Comparison of ENCODE assay signal across 25 cellular contexts in genomic region chr21:21366277-21366676, GRCh38.
DNase-seq lines count a peak whose midpoint lies in the region; ATAC-seq and TF ChIP-seq lines count a peak whose summit lies in the region.
"Had no signal": no experiment of that assay in that cellular context is flagged by ENCODE, and none has a peak within 500 bp of the region (broad histone marks: within the 10 kb centered on the region; RNA-seq: fewer than 3 reads in every experiment).

No MANE protein-coding gene starts in this region.

- TF ChIP-seq CTCF in tibial nerve (IDR thresholded peaks at IDR 0.05) = no peak

- H3K36me3 ChIP-seq in SK-N-MC (ENCODE audit: insufficient read depth, low read length) = no peaks in the 10 kb centered on the region
- H3K36me3 ChIP-seq in tibial nerve = no peaks in the 10 kb centered on the region
- H3K36me3 ChIP-seq: BLaER1 treated with 17β-estradiol and CSF1 and Interleukin-3, amounts not matched to agents 10 nM and 100 nM had no signal

- H3K4me3 ChIP-seq in SK-N-MC (no peak overlapping the region), tibial nerve (no peak overlapping the region)
- H3K4me3 ChIP-seq: BLaER1 treated with 17β-estradiol and CSF1 and Interleukin-3, amounts not matched to agents 10 nM and 100 nM; GM12878 had no signal

- H3K27ac ChIP-seq in SK-N-MC (peak overlapping the region; percentile 1; the same call in 1 of the 2 replicates), layer of hippocampus (ENCODE audit: low read depth, low read length) (peak overlapping the region; percentile 0), tibial nerve (peak overlapping the region; percentile 35 to 92 (median 72))
- H3K27ac ChIP-seq: BLaER1 treated with 17β-estradiol and CSF1 and Interleukin-3, amounts not matched to agents 10 nM and 100 nM; HL-60 had no signal

- TF ChIP-seq POLR2A in tibial nerve (IDR thresholded peaks at IDR 0.05) = no peak

- no peak for ATAC-seq in GM19035 (IDR thresholded peaks at IDR 0.05; ENCODE audit: unreplicated experiment)
- ATAC-seq: GM12878, PC-3 had no signal

- no peak for TF ChIP-seq EP300 in tibial nerve (IDR thresholded peaks at IDR 0.05)

- H3K9me3 ChIP-seq in SK-N-MC (ENCODE audit: low read depth, low read length) = no peaks in the 10 kb centered on the region
- H3K9me3 ChIP-seq in tibial nerve = peaks cover 0 to 6% (median 2%) of the 10 kb centered on the region in 4 donors
- H3K9me3 ChIP-seq: BLaER1 treated with 17β-estradiol and CSF1 and Interleukin-3, amounts not matched to agents 10 nM and 100 nM had no signal

- CTCF ChIA-PET in HEK293T (lab: Yijun Ruan, JAX) = no interaction called here

- DNase-seq in NCI-H524 (lab: John Stamatoyannopoulos, UW) = peak; percentile 68 to 89
- DNase-seq in SK-N-MC (ENCODE audit: low read depth, low spot score) = no peak
- no peak for DNase-seq in tibial nerve (ENCODE audit: low spot score in 2 of 2)
- DNase-seq in NCI-H146 treated with DMSO at 0.1 percent for 48 hours (lab: John Stamatoyannopoulos, UW; ENCODE audit: unreplicated experiment) = no peak
- no peak for DNase-seq in HEK293T (ENCODE audit: extremely low spot score)
- DNase-seq: AML-193; CD4-positive, alpha-beta T cell; COR-L47; DMS 273 treated with DMSO at 0.1 percent for 48 hours; DMS79; EL; GDM1; HCEC 1CT; NCI-H1048; NCI-H1694 treated with DMSO at 0.1 percent for 48 hours; NCI-H2081; NCI-H2227 treated with DMSO at 0.1 percent for 48 hours; NCI-H748 treated with DMSO at 0.1 percent for 48 hours; NK-92 treated with Interleukin-12 subunit alpha and Interleukin-12 subunit beta, amount 100 ng/mL, for 24 hours; PC-3 had no signal

- peaks cover 0 to 17% (median 6%) of the 10 kb centered on the region in 4 donors for H3K4me1 ChIP-seq in tibial nerve
- H3K4me1 ChIP-seq: BLaER1 treated with 17β-estradiol and CSF1 and Interleukin-3, amounts not matched to agents 10 nM and 100 nM had no signal

- H3K9ac ChIP-seq in SK-N-MC (ENCODE audit: insufficient read length) = no peak overlapping the region
- H3K9ac ChIP-seq: BLaER1 treated with 17β-estradiol and CSF1 and Interleukin-3, amounts not matched to agents 10 nM and 100 nM had no signal

- H3K27me3 ChIP-seq in layer of hippocampus (ENCODE audit: control insufficient read depth, insufficient read depth, low read length) = no peaks in the 10 kb centered on the region
- H3K27me3 ChIP-seq in tibial nerve = no peaks in the 10 kb centered on the region
- H3K27me3 ChIP-seq: BLaER1 treated with 17β-estradiol and CSF1 and Interleukin-3, amounts not matched to agents 10 nM and 100 nM had no signal

- POLR2A ChIA-PET in HEK293T (lab: Yijun Ruan, JAX) = no interaction called here

TF ChIP-seq in HEK293T, 16 proteins besides CTCF, POLR2A, EP300 and RAD21:
- TF ChIP-seq SUZ12 (IDR thresholded peaks at IDR 0.05) (no peak), ELF4 (IDR thresholded peaks at IDR 0.05) (no peak), SP1 (IDR thresholded peaks at IDR 0.05) (no peak), LEF1 (IDR thresholded peaks at IDR 0.05; ENCODE audit: borderline replicate concordance) (no peak), ZNF384 (IDR thresholded peaks at IDR 0.05) (no peak), TARDBP (IDR thresholded peaks at IDR 0.05) (no peak), PKNOX1 (IDR thresholded peaks at IDR 0.05) (no peak), NFRKB (IDR thresholded peaks at IDR 0.05) (no peak), HDGF (IDR thresholded peaks at IDR 0.05; ENCODE audit: borderline replicate concordance) (no peak), CTBP1 (IDR thresholded peaks at IDR 0.05; ENCODE audit: borderline replicate concordance) (no peak)
TF ChIP-seq in HEK293T: peak in this region for 0.

Comparison
In these comparisons a context has a peak if more than half of its experiments do, and no peak if none do; other contexts are left out.
1. DNase-seq: peak in NCI-H524 (2 of 2); none in SK-N-MC (single experiment), tibial nerve (0 of 2), NCI-H146 treated with DMSO at 0.1 percent for 48 hours (single experiment) and HEK293T (single experiment).
2. H3K27ac ChIP-seq: peak in every context shown above with its lines; median percentile 72 in tibial nerve; 1 in SK-N-MC; 0 in layer of hippocampus.